In genomic region chr6:132893772-132894490, GRCh38 we compare ENCODE assay signal across 20 cellular contexts.
"Had no signal": no experiment of that assay in that cellular context is flagged by ENCODE, and none has a peak within 500 bp of the region (broad histone marks: within the 10 kb centered on the region; RNA-seq: fewer than 3 reads in every experiment).

No MANE protein-coding gene starts in this region.

- H3K36me3 Mint-ChIP-seq: activated CD4-positive, alpha-beta memory T cell treated with anti-CD3 and anti-CD28 coated beads for 36 hours; activated naive CD8-positive, alpha-beta T cell had no signal

- H3K27ac Mint-ChIP-seq: activated B cell treated with CpG ODN at 0.5 μM for 24 hours; activated CD4-positive, alpha-beta memory T cell treated with anti-CD3 and anti-CD28 coated beads for 36 hours; activated naive CD8-positive, alpha-beta T cell; activated T-helper 1 cell treated with anti-CD3 and anti-CD28 coated beads, Interleukin-12 subunit alpha, Interleukin-12 subunit beta, Interleukin-2, Interleukin-4 antibody, amounts not matched to agents 30 ng/mL and 10 ng/mL and 1 ng/mL, durations not matched to agents 14 hours and 24 hours and 36 hours; stimulated activated naive CD8-positive, alpha-beta T cell treated with anti-CD3 and anti-CD28 coated beads, Interleukin-15, Interleukin-2, amounts not matched to agents 100 ng/mL and 50 ng/mL, for 24 hours; T-helper 2 cell treated with Interferon-gamma antibody and Interleukin-4, amounts not matched to agents 5 μg/mL and 100 μg/mL, for 36 hours had no signal

- ATAC-seq: lower lobe of right lung had no signal

- H3K4me3 Mint-ChIP-seq: activated B cell treated with CpG ODN at 0.5 μM for 24 hours; activated CD4-positive, alpha-beta memory T cell treated with anti-CD3 and anti-CD28 coated beads for 36 hours; activated naive CD8-positive, alpha-beta T cell; activated T-helper 1 cell treated with anti-CD3 and anti-CD28 coated beads, Interleukin-12 subunit alpha, Interleukin-12 subunit beta, Interleukin-2, Interleukin-4 antibody, amounts not matched to agents 30 ng/mL and 10 ng/mL and 1 ng/mL, durations not matched to agents 14 hours and 24 hours and 36 hours; nephron; stimulated activated naive CD8-positive, alpha-beta T cell treated with anti-CD3 and anti-CD28 coated beads, Interleukin-15, Interleukin-2, amounts not matched to agents 100 ng/mL and 50 ng/mL, for 24 hours; T-helper 2 cell treated with Interferon-gamma antibody and Interleukin-4, amounts not matched to agents 5 μg/mL and 100 μg/mL, for 36 hours had no signal

- H3K36me3 ChIP-seq: esophagus squamous epithelium, lower lobe of right lung, tibial nerve, uterus had no signal

- H3K27me3 Mint-ChIP-seq: activated CD4-positive, alpha-beta memory T cell treated with anti-CD3 and anti-CD28 coated beads for 36 hours; stimulated activated naive CD8-positive, alpha-beta T cell treated with anti-CD3 and anti-CD28 coated beads, Interleukin-15, Interleukin-2, amounts not matched to agents 100 ng/mL and 50 ng/mL, for 24 hours had no signal

- H3K9me3 Mint-ChIP-seq: activated B cell treated with CpG ODN at 0.5 μM for 24 hours; activated CD4-positive, alpha-beta memory T cell treated with anti-CD3 and anti-CD28 coated beads for 36 hours; activated T-helper 1 cell treated with anti-CD3 and anti-CD28 coated beads, Interleukin-12 subunit alpha, Interleukin-12 subunit beta, Interleukin-2, Interleukin-4 antibody, amounts not matched to agents 30 ng/mL and 10 ng/mL and 1 ng/mL, durations not matched to agents 14 hours and 24 hours and 36 hours; stimulated activated naive CD8-positive, alpha-beta T cell treated with anti-CD3 and anti-CD28 coated beads, Interleukin-15, Interleukin-2, amounts not matched to agents 100 ng/mL and 50 ng/mL, for 24 hours; T-helper 2 cell treated with Interferon-gamma antibody and Interleukin-4, amounts not matched to agents 5 μg/mL and 100 μg/mL, for 36 hours had no signal

- H3K9me3 ChIP-seq: esophagus squamous epithelium, lower lobe of right lung, tibial nerve, uterus had no signal

- H3K27ac ChIP-seq: esophagus squamous epithelium, lower lobe of right lung, tibial nerve, uterus had no signal

- H3K27me3 ChIP-seq: esophagus squamous epithelium, tibial nerve, uterus had no signal

- H3K4me1 Mint-ChIP-seq: activated B cell treated with CpG ODN at 0.5 μM for 24 hours had no signal

- H3K4me1 ChIP-seq: esophagus squamous epithelium, lower lobe of right lung, tibial nerve, uterus had no signal

- DNase-seq: activated B cell treated with CpG ODN at 0.5 μM for 24 hours; activated CD4-positive, alpha-beta memory T cell treated with anti-CD3 and anti-CD28 coated beads for 36 hours; activated CD4-positive, alpha-beta T cell treated with anti-CD3 and anti-CD28 coated beads for 4 hours; activated T-cell treated with anti-CD3 and anti-CD28 coated beads for 4 hours; amygdala; dermis blood vessel endothelial cell; effector memory CD4-positive, alpha-beta T cell; esophagus squamous epithelium; hippocampal formation; lower lobe of right lung; nucleus accumbens; stimulated activated CD4-positive, alpha-beta T cell treated with anti-CD3 and anti-CD28 coated beads, Interleukin-12 subunit alpha, Interleukin-12 subunit beta, amount 100 ng/mL, for 4 hours; stimulated activated CD4-positive, alpha-beta T cell treated with anti-CD3 and anti-CD28 coated beads, Interleukin-2, amount 100 ng/mL, for 24 hours; uterus had no signal

- H3K4me3 ChIP-seq: esophagus squamous epithelium, lower lobe of right lung, tibial nerve, uterus had no signal
